ENCODE assay signal across 1 cellular context in the genomic region with DNA sequence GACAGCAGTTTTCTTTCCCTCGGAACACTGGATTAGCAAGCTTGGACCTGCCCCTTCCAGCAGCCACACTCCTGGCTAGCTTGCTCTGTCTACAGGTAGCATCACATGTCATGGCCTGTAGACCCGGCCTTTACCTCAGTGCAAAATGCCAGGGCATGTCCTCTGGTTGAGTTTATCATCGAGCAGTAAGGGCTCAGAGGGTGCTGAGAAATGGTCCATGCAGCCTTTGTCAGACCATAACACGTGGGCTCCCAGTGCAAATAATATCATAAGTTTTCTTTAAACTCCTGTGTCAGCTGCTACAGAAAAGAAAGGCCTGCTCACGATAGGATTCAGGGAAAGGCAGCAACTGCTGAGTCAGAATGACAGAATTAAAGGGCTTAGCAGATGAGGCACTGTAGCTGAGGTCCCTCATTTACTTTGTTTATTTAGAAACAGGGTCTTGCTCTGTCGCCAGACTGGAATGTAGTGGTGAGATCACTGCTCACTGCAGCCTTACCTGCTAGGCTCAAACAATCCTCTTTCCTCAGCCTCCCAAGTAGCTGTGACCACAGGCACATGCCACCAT.
TF ChIP-seq lines count a peak whose summit lies in the region.

No MANE protein-coding gene starts in this region.

TF ChIP-seq in HEK293, 187 proteins besides CTCF, POLR2A, EP300 and RAD21 (continued from another document and continues in another):
- peak; percentile 62; the same call in 1 of the 2 replicates for TF ChIP-seq ZNF600 (tag by site-specific recombination; IDR thresholded peaks at IDR 0.05)
- no peak for TF ChIP-seq ZNF658 (tag by site-specific recombination; IDR thresholded peaks at IDR 0.05)
- no peak for TF ChIP-seq FEZF1 (tag by site-specific recombination; IDR thresholded peaks at IDR 0.05)
- no peak for TF ChIP-seq ZNF426 (tag by site-specific recombination; IDR thresholded peaks at IDR 0.05)
- no peak for TF ChIP-seq ZSCAN30 (tag by site-specific recombination; IDR thresholded peaks at IDR 0.05)
- TF ChIP-seq RBAK (tag by site-specific recombination; IDR thresholded peaks at IDR 0.05), result no peak
- TF ChIP-seq, protein P1, sequence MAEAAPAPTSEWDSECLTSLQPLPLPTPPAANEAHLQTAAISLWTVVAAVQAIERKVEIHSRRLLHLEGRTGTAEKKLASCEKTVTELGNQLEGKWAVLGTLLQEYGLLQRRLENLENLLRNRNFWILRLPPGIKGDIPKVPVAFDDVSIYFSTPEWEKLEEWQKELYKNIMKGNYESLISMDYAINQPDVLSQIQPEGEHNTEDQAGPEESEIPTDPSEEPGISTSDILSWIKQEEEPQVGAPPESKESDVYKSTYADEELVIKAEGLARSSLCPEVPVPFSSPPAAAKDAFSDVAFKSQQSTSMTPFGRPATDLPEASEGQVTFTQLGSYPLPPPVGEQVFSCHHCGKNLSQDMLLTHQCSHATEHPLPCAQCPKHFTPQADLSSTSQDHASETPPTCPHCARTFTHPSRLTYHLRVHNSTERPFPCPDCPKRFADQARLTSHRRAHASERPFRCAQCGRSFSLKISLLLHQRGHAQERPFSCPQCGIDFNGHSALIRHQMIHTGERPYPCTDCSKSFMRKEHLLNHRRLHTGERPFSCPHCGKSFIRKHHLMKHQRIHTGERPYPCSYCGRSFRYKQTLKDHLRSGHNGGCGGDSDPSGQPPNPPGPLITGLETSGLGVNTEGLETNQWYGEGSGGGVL (tag by site-specific recombination; IDR thresholded peaks at IDR 0.05), result no peak
- TF ChIP-seq, protein P2, sequence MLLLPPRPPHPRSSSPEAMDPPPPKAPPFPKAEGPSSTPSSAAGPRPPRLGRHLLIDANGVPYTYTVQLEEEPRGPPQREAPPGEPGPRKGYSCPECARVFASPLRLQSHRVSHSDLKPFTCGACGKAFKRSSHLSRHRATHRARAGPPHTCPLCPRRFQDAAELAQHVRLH (tag by site-specific recombination; IDR thresholded peaks at IDR 0.05), result no peak
- TF ChIP-seq ZNF501 (tag by site-specific recombination; IDR thresholded peaks at IDR 0.05), result no peak
- peak; percentile 69 for TF ChIP-seq ZNF629 (tag by site-specific recombination; IDR thresholded peaks at IDR 0.05)
- no peak for TF ChIP-seq ZNF670 (tag by site-specific recombination; IDR thresholded peaks at IDR 0.05; ENCODE audit: low read depth)
- TF ChIP-seq GLIS2 (tag by site-specific recombination; IDR thresholded peaks at IDR 0.05), result no peak
- no peak for TF ChIP-seq ZNF48 (tag by site-specific recombination; IDR thresholded peaks at IDR 0.05)
- TF ChIP-seq, protein P3, sequence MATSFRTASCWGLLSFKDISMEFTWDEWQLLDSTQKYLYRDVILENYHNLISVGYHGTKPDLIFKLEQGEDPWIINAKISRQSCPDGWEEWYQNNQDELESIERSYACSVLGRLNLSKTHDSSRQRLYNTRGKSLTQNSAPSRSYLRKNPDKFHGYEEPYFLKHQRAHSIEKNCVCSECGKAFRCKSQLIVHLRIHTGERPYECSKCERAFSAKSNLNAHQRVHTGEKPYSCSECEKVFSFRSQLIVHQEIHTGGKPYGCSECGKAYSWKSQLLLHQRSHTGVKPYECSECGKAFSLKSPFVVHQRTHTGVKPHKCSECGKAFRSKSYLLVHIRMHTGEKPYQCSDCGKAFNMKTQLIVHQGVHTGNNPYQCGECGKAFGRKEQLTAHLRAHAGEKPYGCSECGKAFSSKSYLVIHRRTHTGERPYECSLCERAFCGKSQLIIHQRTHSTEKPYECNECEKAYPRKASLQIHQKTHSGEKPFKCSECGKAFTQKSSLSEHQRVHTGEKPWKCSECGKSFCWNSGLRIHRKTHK (tag by site-specific recombination; IDR thresholded peaks at IDR 0.05), result no peak
- TF ChIP-seq ZNF311 (tag by site-specific recombination; IDR thresholded peaks at IDR 0.05; ENCODE audit: borderline replicate concordance), result no peak
- TF ChIP-seq ZBTB17 (tag by site-specific recombination; IDR thresholded peaks at IDR 0.05), result peak; percentile 68
- TF ChIP-seq ZNF423 (tag by site-specific recombination; IDR thresholded peaks at IDR 0.05), result no peak
- no peak for TF ChIP-seq ZNF837 (tag by site-specific recombination; IDR thresholded peaks at IDR 0.05)
- TF ChIP-seq, protein P4, sequence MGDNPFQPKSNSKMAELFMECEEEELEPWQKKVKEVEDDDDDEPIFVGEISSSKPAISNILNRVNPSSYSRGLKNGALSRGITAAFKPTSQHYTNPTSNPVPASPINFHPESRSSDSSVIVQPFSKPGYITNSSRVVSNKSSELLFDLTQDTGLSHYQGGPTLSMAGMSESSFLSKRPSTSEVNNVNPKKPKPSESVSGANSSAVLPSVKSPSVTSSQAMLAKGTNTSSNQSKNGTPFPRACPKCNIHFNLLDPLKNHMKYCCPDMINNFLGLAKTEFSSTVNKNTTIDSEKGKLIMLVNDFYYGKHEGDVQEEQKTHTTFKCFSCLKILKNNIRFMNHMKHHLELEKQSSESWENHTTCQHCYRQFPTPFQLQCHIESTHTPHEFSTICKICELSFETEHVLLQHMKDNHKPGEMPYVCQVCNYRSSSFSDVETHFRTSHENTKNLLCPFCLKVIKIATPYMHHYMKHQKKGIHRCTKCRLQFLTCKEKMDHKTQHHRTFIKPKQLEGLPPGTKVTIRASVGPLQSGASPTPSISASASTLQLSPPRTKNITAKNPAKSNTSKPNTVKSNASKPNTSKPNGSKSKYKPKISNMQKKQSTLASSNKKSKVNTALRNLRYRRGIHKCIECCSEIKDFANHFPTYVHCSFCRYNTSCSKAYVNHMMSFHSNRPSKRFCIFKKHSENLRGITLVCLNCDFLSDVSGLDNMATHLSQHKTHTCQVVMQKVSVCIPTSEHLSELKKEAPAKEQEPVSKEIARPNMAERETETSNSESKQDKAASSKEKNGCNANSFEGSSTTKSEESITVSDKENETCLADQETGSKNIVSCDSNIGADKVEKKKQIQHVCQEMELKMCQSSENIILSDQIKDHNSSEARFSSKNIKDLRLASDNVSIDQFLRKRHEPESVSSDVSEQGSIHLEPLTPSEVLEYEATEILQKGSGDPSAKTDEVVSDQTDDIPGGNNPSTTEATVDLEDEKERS (tag by site-specific recombination; IDR thresholded peaks at IDR 0.05), result no peak
- TF ChIP-seq ZNF184 (tag by site-specific recombination; IDR thresholded peaks at IDR 0.05), result peak; percentile 77
- TF ChIP-seq ZNF585B (tag by site-specific recombination; IDR thresholded peaks at IDR 0.05), result no peak
- TF ChIP-seq ZNF341 (tag by site-specific recombination; IDR thresholded peaks at IDR 0.05; ENCODE audit: low read depth), result no peak
- no peak for TF ChIP-seq GLI2 (tag by site-specific recombination; IDR thresholded peaks at IDR 0.05; ENCODE audit: borderline replicate concordance, low read depth)
- TF ChIP-seq SALL2 (tag by site-specific recombination; IDR thresholded peaks at IDR 0.05; ENCODE audit: borderline replicate concordance), result no peak
- TF ChIP-seq ZSCAN23 (tag by site-specific recombination; IDR thresholded peaks at IDR 0.05), result no peak
- TF ChIP-seq, protein P5, sequence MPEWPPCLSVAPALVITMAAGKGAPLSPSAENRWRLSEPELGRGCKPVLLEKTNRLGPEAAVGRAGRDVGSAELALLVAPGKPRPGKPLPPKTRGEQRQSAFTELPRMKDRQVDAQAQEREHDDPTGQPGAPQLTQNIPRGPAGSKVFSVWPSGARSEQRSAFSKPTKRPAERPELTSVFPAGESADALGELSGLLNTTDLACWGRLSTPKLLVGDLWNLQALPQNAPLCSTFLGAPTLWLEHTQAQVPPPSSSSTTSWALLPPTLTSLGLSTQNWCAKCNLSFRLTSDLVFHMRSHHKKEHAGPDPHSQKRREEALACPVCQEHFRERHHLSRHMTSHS (tag by site-specific recombination; IDR thresholded peaks at IDR 0.05), result no peak
- TF ChIP-seq, protein P6, sequence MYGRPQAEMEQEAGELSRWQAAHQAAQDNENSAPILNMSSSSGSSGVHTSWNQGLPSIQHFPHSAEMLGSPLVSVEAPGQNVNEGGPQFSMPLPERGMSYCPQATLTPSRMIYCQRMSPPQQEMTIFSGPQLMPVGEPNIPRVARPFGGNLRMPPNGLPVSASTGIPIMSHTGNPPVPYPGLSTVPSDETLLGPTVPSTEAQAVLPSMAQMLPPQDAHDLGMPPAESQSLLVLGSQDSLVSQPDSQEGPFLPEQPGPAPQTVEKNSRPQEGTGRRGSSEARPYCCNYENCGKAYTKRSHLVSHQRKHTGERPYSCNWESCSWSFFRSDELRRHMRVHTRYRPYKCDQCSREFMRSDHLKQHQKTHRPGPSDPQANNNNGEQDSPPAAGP (tag by site-specific recombination; IDR thresholded peaks at IDR 0.05), result peak; percentile 70
- no peak for TF ChIP-seq ZNF473 (tag by site-specific recombination; IDR thresholded peaks at IDR 0.05)
- no peak for TF ChIP-seq ZNF791 (tag by site-specific recombination; IDR thresholded peaks at IDR 0.05)
- TF ChIP-seq SCRT2 (tag by site-specific recombination; IDR thresholded peaks at IDR 0.05), result peak; percentile 88
- TF ChIP-seq, protein P7, sequence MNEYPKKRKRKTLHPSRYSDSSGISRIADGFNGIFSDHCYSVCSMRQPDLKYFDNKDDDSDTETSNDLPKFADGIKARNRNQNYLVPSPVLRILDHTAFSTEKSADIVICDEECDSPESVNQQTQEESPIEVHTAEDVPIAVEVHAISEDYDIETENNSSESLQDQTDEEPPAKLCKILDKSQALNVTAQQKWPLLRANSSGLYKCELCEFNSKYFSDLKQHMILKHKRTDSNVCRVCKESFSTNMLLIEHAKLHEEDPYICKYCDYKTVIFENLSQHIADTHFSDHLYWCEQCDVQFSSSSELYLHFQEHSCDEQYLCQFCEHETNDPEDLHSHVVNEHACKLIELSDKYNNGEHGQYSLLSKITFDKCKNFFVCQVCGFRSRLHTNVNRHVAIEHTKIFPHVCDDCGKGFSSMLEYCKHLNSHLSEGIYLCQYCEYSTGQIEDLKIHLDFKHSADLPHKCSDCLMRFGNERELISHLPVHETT (tag by site-specific recombination; IDR thresholded peaks at IDR 0.05), result no peak
- no peak for TF ChIP-seq KLF1 (tag by site-specific recombination; IDR thresholded peaks at IDR 0.05)
- no peak for TF ChIP-seq ZNF544 (tag by site-specific recombination; IDR thresholded peaks at IDR 0.05)
- TF ChIP-seq ZNF416 (tag by site-specific recombination; IDR thresholded peaks at IDR 0.05), result no peak
- no peak for TF ChIP-seq MZF1 (tag by site-specific recombination; IDR thresholded peaks at IDR 0.05; ENCODE audit: borderline replicate concordance)
- TF ChIP-seq HOXC10 (CRISPR knock-in tag; IDR thresholded peaks at IDR 0.05), result no peak
- no peak for TF ChIP-seq KLF7 (tag by site-specific recombination; IDR thresholded peaks at IDR 0.05; ENCODE audit: borderline replicate concordance)
- TF ChIP-seq KLF9 (tag by site-specific recombination; IDR thresholded peaks at IDR 0.05; ENCODE audit: low read depth), result no peak
- TF ChIP-seq, protein P8, sequence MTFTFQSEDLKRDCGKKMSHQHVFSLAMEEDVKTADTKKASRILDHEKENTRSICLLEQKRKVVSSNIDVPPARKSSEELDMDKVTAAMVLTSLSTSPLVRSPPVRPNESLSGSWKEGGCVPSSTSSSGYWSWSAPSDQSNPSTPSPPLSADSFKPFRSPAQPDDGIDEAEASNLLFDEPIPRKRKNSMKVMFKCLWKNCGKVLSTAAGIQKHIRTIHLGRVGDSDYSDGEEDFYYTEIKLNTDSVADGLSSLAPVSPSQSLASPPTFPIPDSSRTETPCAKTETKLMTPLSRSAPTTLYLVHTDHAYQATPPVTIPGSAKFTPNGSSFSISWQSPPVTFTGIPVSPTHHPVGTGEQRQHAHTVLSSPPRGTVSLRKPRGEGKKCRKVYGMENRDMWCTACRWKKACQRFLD (tag by site-specific recombination; IDR thresholded peaks at IDR 0.05), result no peak
- TF ChIP-seq, protein P9, sequence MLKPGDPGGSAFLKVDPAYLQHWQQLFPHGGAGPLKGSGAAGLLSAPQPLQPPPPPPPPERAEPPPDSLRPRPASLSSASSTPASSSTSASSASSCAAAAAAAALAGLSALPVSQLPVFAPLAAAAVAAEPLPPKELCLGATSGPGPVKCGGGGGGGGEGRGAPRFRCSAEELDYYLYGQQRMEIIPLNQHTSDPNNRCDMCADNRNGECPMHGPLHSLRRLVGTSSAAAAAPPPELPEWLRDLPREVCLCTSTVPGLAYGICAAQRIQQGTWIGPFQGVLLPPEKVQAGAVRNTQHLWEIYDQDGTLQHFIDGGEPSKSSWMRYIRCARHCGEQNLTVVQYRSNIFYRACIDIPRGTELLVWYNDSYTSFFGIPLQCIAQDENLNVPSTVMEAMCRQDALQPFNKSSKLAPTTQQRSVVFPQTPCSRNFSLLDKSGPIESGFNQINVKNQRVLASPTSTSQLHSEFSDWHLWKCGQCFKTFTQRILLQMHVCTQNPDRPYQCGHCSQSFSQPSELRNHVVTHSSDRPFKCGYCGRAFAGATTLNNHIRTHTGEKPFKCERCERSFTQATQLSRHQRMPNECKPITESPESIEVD (tag by site-specific recombination; IDR thresholded peaks at IDR 0.05), result no peak
- TF ChIP-seq, protein P10, sequence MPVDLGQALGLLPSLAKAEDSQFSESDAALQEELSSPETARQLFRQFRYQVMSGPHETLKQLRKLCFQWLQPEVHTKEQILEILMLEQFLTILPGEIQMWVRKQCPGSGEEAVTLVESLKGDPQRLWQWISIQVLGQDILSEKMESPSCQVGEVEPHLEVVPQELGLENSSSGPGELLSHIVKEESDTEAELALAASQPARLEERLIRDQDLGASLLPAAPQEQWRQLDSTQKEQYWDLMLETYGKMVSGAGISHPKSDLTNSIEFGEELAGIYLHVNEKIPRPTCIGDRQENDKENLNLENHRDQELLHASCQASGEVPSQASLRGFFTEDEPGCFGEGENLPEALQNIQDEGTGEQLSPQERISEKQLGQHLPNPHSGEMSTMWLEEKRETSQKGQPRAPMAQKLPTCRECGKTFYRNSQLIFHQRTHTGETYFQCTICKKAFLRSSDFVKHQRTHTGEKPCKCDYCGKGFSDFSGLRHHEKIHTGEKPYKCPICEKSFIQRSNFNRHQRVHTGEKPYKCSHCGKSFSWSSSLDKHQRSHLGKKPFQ (tag by site-specific recombination; IDR thresholded peaks at IDR 0.05), result no peak
- no peak for TF ChIP-seq ZNF626 (tag by site-specific recombination; IDR thresholded peaks at IDR 0.05)
- TF ChIP-seq ZNF549 (tag by site-specific recombination; IDR thresholded peaks at IDR 0.05), result no peak
- TF ChIP-seq TCF7L2 (IDR thresholded peaks at IDR 0.05; ENCODE audit: borderline replicate concordance, low read depth, low read length), result no peak
- no peak for TF ChIP-seq ZNF175 (tag by site-specific recombination; IDR thresholded peaks at IDR 0.05)
- TF ChIP-seq OSR2 (tag by site-specific recombination; IDR thresholded peaks at IDR 0.05), result peak; percentile 42
- TF ChIP-seq PRDM1 (tag by site-specific recombination; IDR thresholded peaks at IDR 0.05), result 0 out of 2 replicates have a peak, but pooled peaks have one; percentile 13
- no peak for TF ChIP-seq ZNF114 (tag by site-specific recombination; IDR thresholded peaks at IDR 0.05)
- no peak for TF ChIP-seq ZNF174 (tag by site-specific recombination; IDR thresholded peaks at IDR 0.05)
- no peak for TF ChIP-seq YY1 (tag by site-specific recombination; IDR thresholded peaks at IDR 0.05)
